22 cellular contexts compared by ENCODE assay signal in the genomic region with DNA sequence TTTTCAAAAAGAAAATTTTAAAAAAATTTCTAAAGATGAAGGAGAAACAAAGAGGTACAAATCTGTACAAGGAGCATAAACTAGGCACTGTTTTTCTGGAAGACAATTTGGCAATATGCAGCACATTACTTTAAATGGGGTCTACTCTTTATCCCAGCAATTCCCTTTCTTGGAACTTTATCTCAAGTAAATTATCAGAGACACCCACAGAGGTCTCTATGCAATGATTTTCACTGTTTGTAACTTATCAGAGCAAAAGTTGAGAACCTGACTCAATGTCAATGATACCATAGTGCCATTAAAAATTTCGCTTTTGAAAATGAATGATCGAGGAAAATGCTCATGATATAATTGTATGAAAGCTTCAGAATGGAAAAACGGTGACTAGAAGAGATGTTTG. TPM values are rescaled to one million over a fixed set of nuclear protein-coding genes. Genes with fewer than 3 reads are reported as not detected.
DNase-seq lines count a peak whose midpoint lies in the region; ATAC-seq, FAIRE-seq and TF ChIP-seq lines count a peak whose summit lies in the region.
"Had no signal": no experiment of that assay in that cellular context is flagged by ENCODE, and none has a peak within 500 bp of the region (broad histone marks: within the 10 kb centered on the region; RNA-seq: fewer than 3 reads in every experiment).

No MANE protein-coding gene starts in this region.

- peaks cover 51% of the 10 kb centered on the region for H3K4me1 ChIP-seq in ACC112 (ENCODE audit: control insufficient read depth, insufficient read depth, low read length, unreplicated experiment)
- no peaks in the 10 kb centered on the region for H3K4me1 ChIP-seq in Karpas-422 (ENCODE audit: low read length)
- H3K4me1 ChIP-seq in K562 (replicated peaks in 1 of 2; ENCODE audit: control insufficient read depth in 2 of 2, insufficient read depth in 2 of 2, low read length in 2 of 2), result peaks cover 11 to 43% of the 10 kb centered on the region in 2 experiments; a peak in 4 of 5 replicates
- peaks cover 29% of the 10 kb centered on the region for H3K4me1 ChIP-seq in neural progenitor cell

- no peaks in the 10 kb centered on the region for H3K27me3 ChIP-seq in ACC112 (ENCODE audit: insufficient read depth, low read length)
- no peaks in the 10 kb centered on the region for H3K27me3 ChIP-seq in Karpas-422 (ENCODE audit: low read length)
- no peaks in the 10 kb centered on the region for H3K27me3 ChIP-seq in K562 (ENCODE audit: control insufficient read depth in 2 of 2, insufficient read depth in 2 of 2, low read length in 2 of 2)
- H3K27me3 ChIP-seq in neural progenitor cell, result no peaks in the 10 kb centered on the region
- H3K27me3 ChIP-seq: BLaER1 treated with 17β-estradiol and CSF1 and Interleukin-3, amounts not matched to agents 10 nM and 100 nM; MG63 had no signal

- peaks cover 15% of the 10 kb centered on the region for H3F3A ChIP-seq in neural progenitor cell (ENCODE audit: low read depth)

- ATAC-seq in K562, result 0 out of 3 replicates have a peak, but pooled peaks have one; percentile 10
- no peak for ATAC-seq in stimulated activated naive B cell treated with anti-CD40 and anti-IgM and Interleukin-4, amounts not matched to agents 10 μg/mL and 1 μg/mL and 100 μg/mL, for 72 hours (replicated peaks)

- no peak overlapping the region for H3K4me3 ChIP-seq in ACC112 (ENCODE audit: low read depth, low read length)
- no peak overlapping the region for H3K4me3 ChIP-seq in Karpas-422 (ENCODE audit: low read length)
- H3K4me3 ChIP-seq in K562, result no peak overlapping the region
- H3K4me3 ChIP-seq in neural progenitor cell, result no peak overlapping the region
- H3K4me3 ChIP-seq: BLaER1 treated with 17β-estradiol and CSF1 and Interleukin-3, amounts not matched to agents 10 nM and 100 nM; MG63 had no signal

- no peak for TF ChIP-seq RAD21 in K562 (CRISPR knock-in tag; conservative IDR thresholded peaks at IDR 0.05 in 1 of 2, IDR thresholded peaks at IDR 0.05 in 1 of 2)

- in situ Hi-C loops in K562 (cut with MboI), result no loop called here

- no peak overlapping the region for H3K4me2 ChIP-seq in Karpas-422 (ENCODE audit: low read depth, low read length, poor library complexity, severe bottlenecking)
- H3K4me2 ChIP-seq in K562 (ENCODE audit: insufficient read depth, low read length), result no peak overlapping the region
- H3K4me2 ChIP-seq in neural progenitor cell, result no peak overlapping the region

- H3K4me3 Mint-ChIP-seq in neural progenitor cell, result no peak overlapping the region
- H3K4me3 Mint-ChIP-seq in stimulated activated naive B cell treated with anti-CD40 and anti-IgM and Interleukin-4, amounts not matched to agents 10 μg/mL and 1 μg/mL and 100 μg/mL, for 72 hours, result no peak overlapping the region
- H3K4me3 Mint-ChIP-seq: CD4-positive, alpha-beta T cell had no signal

- H3K9ac ChIP-seq in Karpas-422 (ENCODE audit: low read length), result no peak overlapping the region
- H3K9ac ChIP-seq in K562 (ENCODE audit: insufficient read depth in 1 of 2, low read depth in 2 of 2, low read length in 2 of 2), result no peak overlapping the region
- H3K9ac ChIP-seq in neural progenitor cell, result no peak overlapping the region

- intact Hi-C loops in K562 (cut with micrococcal nuclease), result no loop called here

- H3K9me3 Mint-ChIP-seq in neural progenitor cell, result no peaks in the 10 kb centered on the region
- H3K9me3 Mint-ChIP-seq in stimulated activated naive B cell treated with anti-CD40 and anti-IgM and Interleukin-4, amounts not matched to agents 10 μg/mL and 1 μg/mL and 100 μg/mL, for 72 hours, result no peaks in the 10 kb centered on the region
- H3K9me3 Mint-ChIP-seq: CD4-positive, alpha-beta T cell had no signal

- peak overlapping the region; percentile 78 for H3K27ac ChIP-seq in ACC112 (ENCODE audit: low read depth, low read length)
- no peak overlapping the region for H3K27ac ChIP-seq in Karpas-422 (ENCODE audit: low read length)
- H3K27ac ChIP-seq in K562 (ENCODE audit: extremely low read depth, low read depth, low read length), result no peak overlapping the region
- no peak overlapping the region for H3K27ac ChIP-seq in neural progenitor cell
- H3K27ac ChIP-seq: BLaER1 treated with 17β-estradiol and CSF1 and Interleukin-3, amounts not matched to agents 10 nM and 100 nM had no signal

- no peak for TF ChIP-seq POLR2A in K562 (conservative IDR thresholded peaks at IDR 0.05)

- no peaks in the 10 kb centered on the region for H3K36me3 ChIP-seq in ACC112 (ENCODE audit: insufficient read depth, low read length)
- H3K36me3 ChIP-seq in Karpas-422 (ENCODE audit: insufficient read depth, low read length), result no peaks in the 10 kb centered on the region
- no peaks in the 10 kb centered on the region for H3K36me3 ChIP-seq in K562 (ENCODE audit: control insufficient read depth, insufficient read depth, low read length)
- no peaks in the 10 kb centered on the region for H3K36me3 ChIP-seq in neural progenitor cell
- H3K36me3 ChIP-seq: BLaER1 treated with 17β-estradiol and CSF1 and Interleukin-3, amounts not matched to agents 10 nM and 100 nM; MG63 had no signal

- peaks cover 84% of the 10 kb centered on the region for H3K4me1 Mint-ChIP-seq in neural progenitor cell
- peaks cover 2 to 16% of the 10 kb centered on the region in 2 donors for H3K4me1 Mint-ChIP-seq in stimulated activated naive B cell treated with anti-CD40 and anti-IgM and Interleukin-4, amounts not matched to agents 10 μg/mL and 1 μg/mL and 100 μg/mL, for 72 hours

- POLR2A ChIA-PET in K562 (lab: Yijun Ruan, JAX), result interaction anchor here (1.5 to 2.7 kb wide), 3 partner anchors 11 to 21 kb away, joined by 4 to 18 read pairs (median 15); no protein-coding TSS in a partner anchor

- H3K9me3 ChIP-seq in Karpas-422 (ENCODE audit: low read length), result no peaks in the 10 kb centered on the region
- no peaks in the 10 kb centered on the region for H3K9me3 ChIP-seq in K562 (replicated peaks; ENCODE audit: control insufficient read depth, insufficient read depth, low read depth, low read length)
- no peaks in the 10 kb centered on the region for H3K9me3 ChIP-seq in neural progenitor cell (ENCODE audit: low read depth)
- H3K9me3 ChIP-seq: BLaER1 treated with 17β-estradiol and CSF1 and Interleukin-3, amounts not matched to agents 10 nM and 100 nM; MG63 had no signal

- peak; percentile 30; the same call in 1 of the 2 replicates for TF ChIP-seq EP300 in K562 (IDR thresholded peaks at IDR 0.05; ENCODE audit: low read length)

- H3K27me3 Mint-ChIP-seq in neural progenitor cell (ENCODE audit: insufficient read depth, low read depth), result peaks cover 2% of the 10 kb centered on the region
- peaks cover 23 to 41% of the 10 kb centered on the region in 2 donors for H3K27me3 Mint-ChIP-seq in stimulated activated naive B cell treated with anti-CD40 and anti-IgM and Interleukin-4, amounts not matched to agents 10 μg/mL and 1 μg/mL and 100 μg/mL, for 72 hours
- H3K27me3 Mint-ChIP-seq: CD4-positive, alpha-beta T cell had no signal

- TF ChIP-seq CTCF in K562 (IDR thresholded peaks at IDR 0.05 in 2 of 3, conservative IDR thresholded peaks at IDR 0.05 in 1 of 3; ENCODE audit: insufficient read depth in 2 of 3, low read depth in 1 of 3, low read length in 3 of 3), result no peak
- no peak for TF ChIP-seq CTCF in neural progenitor cell (IDR thresholded peaks at IDR 0.05)

- H3K79me2 ChIP-seq in ACC112 (ENCODE audit: control insufficient read depth, insufficient read depth, low read length, unreplicated experiment), result no peaks in the 10 kb centered on the region
- H3K79me2 ChIP-seq in Karpas-422 (ENCODE audit: low read length), result no peaks in the 10 kb centered on the region
- no peaks in the 10 kb centered on the region for H3K79me2 ChIP-seq in K562 (ENCODE audit: control insufficient read depth, insufficient read depth, low read length)
- H3K79me2 ChIP-seq in neural progenitor cell (ENCODE audit: low read depth), result no peaks in the 10 kb centered on the region

- CTCF ChIA-PET in K562 (lab: Yijun Ruan, JAX; ENCODE audit: low intra/inter-chr PET ratio), result no interaction called here

- peak; percentile 12 for DNase-seq in Karpas-422
- no peak for DNase-seq in K562 (ENCODE audit: extremely low read depth in 1 of 4, low spot score in 3 of 4)
- DNase-seq in neural progenitor cell (ENCODE audit: low spot score), result no peak
- DNase-seq in NK-92 treated with Interleukin-12 subunit alpha and Interleukin-12 subunit beta, amount 100 ng/mL, for 24 hours (lab: John Stamatoyannopoulos, UW), result no peak
- DNase-seq in stimulated activated naive B cell treated with anti-CD40 and anti-IgM and Interleukin-4, amounts not matched to agents 10 μg/mL and 1 μg/mL and 100 μg/mL, for 72 hours, result no peak
- no peak for DNase-seq in activated gamma-delta T cell treated with Interleukin-2 at 50 U/mL for 16 hours
- DNase-seq: AML-193; CD4-positive, alpha-beta T cell; DMS53; KBM-7; MG63; NCI-H1105 treated with DMSO at 0.1 percent for 48 hours; NCI-H146; NCI-H1930; NCI-H446; NCI-H524 treated with DMSO at 0.1 percent for 48 hours; NCI-H774; Right ventricle myocardium superior; RPMI8226 had no signal

- H3K9me2 ChIP-seq in Karpas-422 (replicated peaks; ENCODE audit: insufficient read depth, low read length), result no peaks in the 10 kb centered on the region

- no peaks in the 10 kb centered on the region for H4K20me1 ChIP-seq in Karpas-422 (ENCODE audit: insufficient read depth, low read depth, low read length)
- no peaks in the 10 kb centered on the region for H4K20me1 ChIP-seq in K562 (replicated peaks; ENCODE audit: control insufficient read depth, insufficient read depth, low read length)
- H4K20me1 ChIP-seq in neural progenitor cell (ENCODE audit: low read depth), result no peaks in the 10 kb centered on the region
- H4K20me1 ChIP-seq: BLaER1 treated with 17β-estradiol and CSF1 and Interleukin-3, amounts not matched to agents 10 nM and 100 nM had no signal

- H3K9me1 ChIP-seq in K562 (ENCODE audit: control insufficient read depth, insufficient read depth, low read length), result no peaks in the 10 kb centered on the region

- H3K36me3 Mint-ChIP-seq in neural progenitor cell, result no peaks in the 10 kb centered on the region
- H3K36me3 Mint-ChIP-seq in stimulated activated naive B cell treated with anti-CD40 and anti-IgM and Interleukin-4, amounts not matched to agents 10 μg/mL and 1 μg/mL and 100 μg/mL, for 72 hours, result no peaks in the 10 kb centered on the region

- 9% methylated on average over 3 of the region's 3 CpGs for WGBS in K562 (ENCODE audit: insufficient coverage, low coverage, missing lambda C conversion rate)

- peak overlapping the region; percentile 46 for H3K27ac Mint-ChIP-seq in neural progenitor cell
- no peak overlapping the region for H3K27ac Mint-ChIP-seq in stimulated activated naive B cell treated with anti-CD40 and anti-IgM and Interleukin-4, amounts not matched to agents 10 μg/mL and 1 μg/mL and 100 μg/mL, for 72 hours
- H3K27ac Mint-ChIP-seq: CD4-positive, alpha-beta T cell had no signal

- no TSS peak for BruUV-seq in K562 (replicated peaks; lab: Mats Ljungman, UMichigan)

- H2AFZ ChIP-seq in ACC112 (ENCODE audit: low read length, unreplicated experiment), result no peak overlapping the region
- no peak overlapping the region for H2AFZ ChIP-seq in Karpas-422 (ENCODE audit: low read length)
- H2AFZ ChIP-seq in K562 (ENCODE audit: low read depth, low read length), result no peak overlapping the region
- no peak overlapping the region for H2AFZ ChIP-seq in neural progenitor cell (replicated peaks)

- FAIRE-seq in K562 (lab: Jason Lieb, UNC), result peak; percentile 26
- FAIRE-seq: H54 had no signal

RNA-seq across cellular contexts. Expression of a gene that starts 35.7 kb away (rescaled TPM):
- total RNA-seq in Karpas-422 (2014; rRNA removed; shearing (Covaris generic); ENCODE audit: low replicate concordance), result not detected in 2 replicates
- 37.5 and 58.5 TPM in 2 replicates for total RNA-seq in K562 (2011; cell fraction: chromatin; rRNA removed; ENCODE audit: low replicate concordance)
- total RNA-seq in K562 (2011; cell fraction: nucleolus; rRNA removed), result 38.7 and 44.9 TPM in 2 replicates
- total RNA-seq in K562 (2011; cell fraction: nucleoplasm; rRNA removed), result 41.6 and 49.3 TPM in 2 replicates
- total RNA-seq in K562 (2014; rRNA removed) (4.0 TPM in 2 replicates), K562 (2014; rRNA removed; fragmentation: Illumina TruSeq; extraction: Trizol) (1.6 and 1.9 TPM in 2 replicates), K562 (2015; rRNA removed; fragmentation: Illumina TruSeq; extraction: Trizol) (1.1 and 1.2 TPM in 2 replicates), K562 (2021) (7.3 and 8.7 TPM in 2 replicates), neural progenitor cell (ENCODE audit: low replicate concordance) (0.99 and 3.3 TPM in 2 replicates)
- polyA plus RNA-seq in K562 (2011; rRNA removed) (2.1 and 3.2 TPM in 2 replicates), K562 (2014; fragmentation: Illumina TruSeq; extraction: Trizol) (4.1 and 5.4 TPM in 2 replicates), K562 (2014; fragmentation: Nextera tagmentation; extraction: Ambion mirVana) (under 1 TPM; 0.30 to 0.32 TPM), K562 (2014; rRNA removed) (2.5 and 4.7 TPM in 2 replicates)
- polyA plus RNA-seq in K562 (2011; cell fraction: cytosol; rRNA removed), result 3.3 and 3.5 TPM in 2 replicates
- 7.3 and 12.9 TPM in 2 replicates for polyA plus RNA-seq in K562 (2011; cell fraction: nucleus; rRNA removed)
- 3.6 and 8.0 TPM in 2 replicates for polyA plus RNA-seq in K562 (2012)
- 6.7 and 10.2 TPM in 2 replicates for polyA minus RNA-seq in K562 (2011; rRNA and poly(A)+ RNA removed)
- 5.6 and 7.4 TPM in 2 replicates for polyA minus RNA-seq in K562 (2011; cell fraction: cytosol; rRNA and poly(A)+ RNA removed)
- 13.2 and 15.6 TPM in 2 replicates for polyA minus RNA-seq in K562 (2011; cell fraction: nucleus; rRNA and poly(A)+ RNA removed)
